Comparison of ENCODE assay signal across 8 cellular contexts in the genomic region with DNA sequence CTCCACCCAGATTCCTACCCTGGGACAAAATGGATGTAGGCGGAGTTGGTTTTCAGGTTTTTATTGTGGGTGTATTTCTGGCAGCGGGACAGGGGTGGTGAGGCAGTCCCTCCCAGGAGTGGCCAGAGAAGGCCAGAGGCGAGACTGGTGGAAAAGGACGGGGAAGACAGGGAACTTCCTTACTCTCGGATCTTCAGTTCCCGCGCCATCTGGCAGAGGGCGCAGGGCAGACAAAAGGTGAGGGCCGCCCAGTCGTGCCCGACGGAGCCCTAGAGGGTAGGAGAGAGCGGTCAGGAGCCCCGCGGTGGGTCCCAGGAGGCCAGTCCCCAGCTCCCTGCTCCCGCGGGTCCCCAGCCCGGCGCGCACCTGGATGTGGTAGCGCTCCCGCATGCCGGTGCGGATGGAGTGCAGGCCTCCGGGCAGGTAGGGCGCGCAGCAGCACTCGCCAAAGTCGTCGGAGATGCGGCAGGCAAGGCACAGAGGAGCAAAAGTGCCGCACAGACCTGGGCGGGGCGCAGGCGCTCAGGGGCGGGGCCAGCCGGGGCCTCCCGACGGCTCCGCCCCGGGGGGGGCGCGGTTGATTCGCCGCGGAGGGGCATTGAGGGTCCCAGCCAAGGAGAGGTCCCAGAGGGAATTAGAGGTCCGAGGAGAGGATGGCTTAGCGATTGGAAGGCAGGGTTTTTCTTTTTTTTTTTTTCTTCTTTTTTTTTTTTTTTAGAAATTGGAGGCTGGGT. TPM values are rescaled to one million over a fixed set of nuclear protein-coding genes. Genes with fewer than 3 reads are reported as not detected.
A peak's percentile ranks its signal among the peaks of the same experiment; 100 is the strongest.
DNase-seq lines count a peak whose midpoint lies in the region; ATAC-seq lines count a peak whose summit lies in the region.

No MANE protein-coding gene starts in this region.

- peak; percentile 60 for ATAC-seq in esophagus mucosa
- ATAC-seq in naive thymus-derived CD4-positive, alpha-beta T cell: peak; percentile 94
- no peak for ATAC-seq in HG03139 (IDR thresholded peaks at IDR 0.05; ENCODE audit: unreplicated experiment)

- DNase-seq in Caki2 (ENCODE audit: low read depth) (peak; percentile 91), HT1080 (ENCODE audit: low read depth) (peak; percentile 50), NT2/D1 (ENCODE audit: low read depth, low spot score) (no peak), activated T-cell treated with anti-CD3 and anti-CD28 coated beads for 1 hour (ENCODE audit: low read depth) (peak; percentile 56)
- peak; percentile 44 to 74 (median 68) for DNase-seq in naive thymus-derived CD4-positive, alpha-beta T cell
- DNase-seq in stimulated activated naive CD4-positive, alpha-beta T cell treated with Interleukin-2 at 50 U/mL for 16 hours (lab: John Stamatoyannopoulos, UW): peak; percentile 53

- H3K4me3 Mint-ChIP-seq in naive thymus-derived CD4-positive, alpha-beta T cell: peak overlapping the region; percentile 28 to 77 (median 60)

- H3K27me3 Mint-ChIP-seq in naive thymus-derived CD4-positive, alpha-beta T cell: peaks cover 28 to 48% (median 45%) of the 10 kb centered on the region in 5 donors

- POLR2A ChIA-PET in naive thymus-derived CD4-positive, alpha-beta T cell (lab: Charles Lee): interaction anchor here (1.4 to 1.8 kb wide), 2 partner anchors 10 kb away, joined by 4 to 5 read pairs; no protein-coding TSS in a partner anchor

- H3K4me1 ChIP-seq in NT2/D1 (ENCODE audit: insufficient read depth, insufficient read length): no peaks in the 10 kb centered on the region
- H3K4me1 ChIP-seq in naive thymus-derived CD4-positive, alpha-beta T cell (ENCODE audit: control insufficient read depth in 2 of 2, insufficient read depth in 2 of 2, low read length in 2 of 2): no peaks in the 10 kb centered on the region

- no peaks in the 10 kb centered on the region for H3K9me3 ChIP-seq in NT2/D1 (ENCODE audit: insufficient read depth, low read length)
- H3K9me3 ChIP-seq in naive thymus-derived CD4-positive, alpha-beta T cell (ENCODE audit: control insufficient read depth in 2 of 3, low read length in 3 of 3): no peaks in the 10 kb centered on the region

- H3K27me3 ChIP-seq in NT2/D1 (ENCODE audit: insufficient read depth, insufficient read length): peaks cover 6% of the 10 kb centered on the region
- H3K27me3 ChIP-seq in naive thymus-derived CD4-positive, alpha-beta T cell (ENCODE audit: control insufficient read depth in 2 of 2, insufficient read depth in 2 of 2, low read length in 2 of 2): no peaks in the 10 kb centered on the region

- peak overlapping the region in 1 of 9 donors; percentile 31 for H3K27ac Mint-ChIP-seq in naive thymus-derived CD4-positive, alpha-beta T cell

- in situ Hi-C loops in Caki2 (cut with HindIII; ENCODE audit: low pct_unique_long_range_greater_than_20kb, low sequenced_read_pairs): no loop called here

- H3K27ac ChIP-seq in naive thymus-derived CD4-positive, alpha-beta T cell (ENCODE audit: low read depth, low read length): no peak overlapping the region

- intact Hi-C loops in naive thymus-derived CD4-positive, alpha-beta T cell (cut with micrococcal nuclease): loop anchor here (1.0 to 2.0 kb wide), 6 partner anchors 9 to 54 kb away; no protein-coding TSS in a partner anchor

- H3K4me3 ChIP-seq in NT2/D1 (ENCODE audit: insufficient read length, low read depth): peak overlapping the region; percentile 68
- H3K4me3 ChIP-seq in naive thymus-derived CD4-positive, alpha-beta T cell (ENCODE audit: low read length): peak overlapping the region; percentile 48

- peaks cover 5 to 8% (median 6%) of the 10 kb centered on the region in 7 donors for H3K4me1 Mint-ChIP-seq in naive thymus-derived CD4-positive, alpha-beta T cell

- peak overlapping the region; percentile 94 for H3K9ac ChIP-seq in NT2/D1 (ENCODE audit: insufficient read length, low read depth)

- CTCF ChIA-PET in naive thymus-derived CD4-positive, alpha-beta T cell (lab: Charles Lee): interaction anchor here (0.7 kb wide), 1 partner anchor 44 kb away, joined by 4 read pairs; no protein-coding TSS in a partner anchor

- H3K36me3 Mint-ChIP-seq in naive thymus-derived CD4-positive, alpha-beta T cell: peaks cover 0 to 5% (median 0%) of the 10 kb centered on the region in 5 donors

- peaks cover 0 to 7% (median 0%) of the 10 kb centered on the region in 11 donors for H3K9me3 Mint-ChIP-seq in naive thymus-derived CD4-positive, alpha-beta T cell

- H3K36me3 ChIP-seq in NT2/D1 (ENCODE audit: insufficient read depth, insufficient read length, low read length): no peaks in the 10 kb centered on the region
- H3K36me3 ChIP-seq in naive thymus-derived CD4-positive, alpha-beta T cell (ENCODE audit: control insufficient read depth in 2 of 3, insufficient read depth in 3 of 3, low read length in 3 of 3): no peaks in the 10 kb centered on the region

RNA-seq across cellular contexts. Expression of gene CNFN, which starts 3.0 kb away (rescaled TPM):
- total RNA-seq in Caki2 (2014; rRNA removed; shearing (Covaris generic); ENCODE audit: low replicate concordance): 22.1 TPM in 1 of 2 replicates, not detected in the other
- not detected in 2 replicates for total RNA-seq in HT1080 (2014; rRNA removed; shearing (Covaris generic))
- 0.99 TPM in 1 of 2 replicates, not detected in the other for polyA plus RNA-seq in HT1080 (2015; cell fraction: cytosol; rRNA removed)
- polyA plus RNA-seq in HT1080 (2015; cell fraction: nucleus; rRNA removed): not detected in 2 replicates
- total RNA-seq in esophagus mucosa: 1,078 TPM
- under 1 TPM in 1 of 5 experiments, not detected in 4; 0.75 TPM for total RNA-seq in naive thymus-derived CD4-positive, alpha-beta T cell
- polyA plus RNA-seq in naive thymus-derived CD4-positive, alpha-beta T cell: under 1 TPM in 1 of 2 donors, not detected in 1; 0.52 TPM

RNA-seq across cellular contexts. Expression of gene LIPE, which starts 40.0 kb away (rescaled TPM):
- 5.7 and 13.1 TPM in 2 replicates for total RNA-seq in Caki2 (2014; rRNA removed; shearing (Covaris generic); ENCODE audit: low replicate concordance)
- not detected in 2 replicates for total RNA-seq in HT1080 (2014; rRNA removed; shearing (Covaris generic))
- 0.09 and 0.24 TPM in 2 replicates for polyA plus RNA-seq in HT1080 (2015; cell fraction: cytosol; rRNA removed)
- 0.31 and 0.87 TPM in 2 replicates for polyA plus RNA-seq in HT1080 (2015; cell fraction: nucleus; rRNA removed)
- total RNA-seq in esophagus mucosa: 10.8 TPM
- 10 to 100 TPM; 15.8 to 35.4 (median 28.3) TPM for total RNA-seq in naive thymus-derived CD4-positive, alpha-beta T cell
- 1 to 10 TPM; 7.0 to 9.8 TPM for polyA plus RNA-seq in naive thymus-derived CD4-positive, alpha-beta T cell

RNA-seq across cellular contexts. Expression of gene CXCL17, which starts 55.6 kb away (rescaled TPM):
- total RNA-seq in Caki2 (2014; rRNA removed; shearing (Covaris generic); ENCODE audit: low replicate concordance): not detected in 2 replicates
- total RNA-seq in HT1080 (2014; rRNA removed; shearing (Covaris generic)): not detected in 2 replicates
- polyA plus RNA-seq in HT1080 (2015; cell fraction: cytosol; rRNA removed): not detected in 2 replicates
- polyA plus RNA-seq in HT1080 (2015; cell fraction: nucleus; rRNA removed): not detected in 2 replicates
- total RNA-seq in esophagus mucosa: 38.6 TPM
- not detected for total RNA-seq in naive thymus-derived CD4-positive, alpha-beta T cell
- polyA plus RNA-seq in naive thymus-derived CD4-positive, alpha-beta T cell: under 1 TPM in 1 of 2 donors, not detected in 1; 0.30 TPM

Comparison
In these comparisons a context has a peak if more than half of its experiments do, and no peak if none do; other contexts are left out.
1. RNA of gene CNFN, which starts 3.0 kb away (total RNA-seq): 1,078 TPM in esophagus mucosa (single experiment); 22.1 TPM in Caki2, not detected in HT1080 and 0.75 TPM in naive thymus-derived CD4-positive, alpha-beta T cell; every median in the first group is over 10 times any median in the second.
2. RNA of gene CXCL17, which starts 55.6 kb away (total RNA-seq): 38.6 TPM in esophagus mucosa (single experiment); not detected in Caki2, not detected in HT1080 and not detected in naive thymus-derived CD4-positive, alpha-beta T cell; every median in the first group is over 10 times any median in the second.